Comparison of ENCODE assay signal across 15 cellular contexts in the genomic region with DNA sequence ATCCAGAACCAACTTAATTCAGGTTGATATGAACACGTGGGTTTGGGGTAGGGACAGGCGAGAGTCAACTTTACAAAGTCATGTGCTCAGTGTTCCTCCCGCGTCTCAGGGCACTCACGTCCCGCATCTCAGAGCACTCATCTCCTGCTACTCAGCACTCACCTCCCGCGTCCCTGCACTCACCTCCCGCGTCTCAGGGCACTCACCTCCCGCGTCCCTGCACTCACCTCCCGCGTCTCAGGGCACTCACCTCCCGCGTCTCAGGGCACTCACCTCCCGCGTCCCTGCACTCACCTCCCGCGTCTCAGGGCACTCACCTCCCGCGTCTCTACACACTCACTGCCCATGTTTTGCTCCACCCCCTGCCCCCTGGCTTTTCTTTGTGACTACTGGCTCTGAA. TPM values are rescaled to one million over a fixed set of nuclear protein-coding genes. Genes with fewer than 3 reads are reported as not detected.
DNase-seq lines count a peak whose midpoint lies in the region; ATAC-seq, FAIRE-seq and TF ChIP-seq lines count a peak whose summit lies in the region.
"Not testable (repeated sequence)": the region's sequence is repeated elsewhere in the genome, so short reads cannot be mapped to it uniquely, and the experiment has no call there.
"Had no signal": no experiment of that assay in that cellular context is flagged by ENCODE, and none has a peak within 500 bp of the region (broad histone marks: within the 10 kb centered on the region; RNA-seq: fewer than 3 reads in every experiment).

No MANE protein-coding gene starts in this region.

- H3K27ac Mint-ChIP-seq in activated T-cell treated with anti-CD3 and anti-CD28 coated beads, Interleukin-2, amount 50 U/mL, for 72 hours: peak overlapping the region; percentile 71
- not testable (repeated sequence) for H3K27ac Mint-ChIP-seq in chondrocyte (ENCODE audit: unreplicated experiment); natural killer cell treated with Interleukin-12 subunit alpha and Interleukin-12 subunit beta and Interleukin-15 and Interleukin-18, amount 100 ng/mL, for 72 hours

- H3K4me1 Mint-ChIP-seq in activated T-cell treated with anti-CD3 and anti-CD28 coated beads, Interleukin-2, amount 50 U/mL, for 72 hours (ENCODE audit: low read depth); chondrocyte (ENCODE audit: low read depth); natural killer cell treated with Interleukin-12 subunit alpha and Interleukin-12 subunit beta and Interleukin-15 and Interleukin-18, amount 100 ng/mL, for 72 hours (ENCODE audit: low read depth in 2 of 2): not testable (repeated sequence)

- not testable (repeated sequence) for ATAC-seq in activated T-cell treated with anti-CD3 and anti-CD28 coated beads, Interleukin-2, amount 50 U/mL, for 72 hours (replicated peaks in 1 of 2); natural killer cell treated with Interleukin-12 subunit alpha and Interleukin-12 subunit beta and Interleukin-15 and Interleukin-18, amount 100 ng/mL, for 72 hours

- H3K4me3 Mint-ChIP-seq in activated T-cell treated with anti-CD3 and anti-CD28 coated beads, Interleukin-2, amount 50 U/mL, for 72 hours; chondrocyte (ENCODE audit: unreplicated experiment); natural killer cell treated with Interleukin-12 subunit alpha and Interleukin-12 subunit beta and Interleukin-15 and Interleukin-18, amount 100 ng/mL, for 72 hours: not testable (repeated sequence)

- TF ChIP-seq CTCF in chondrocyte (IDR thresholded peaks at IDR 0.05); endothelial cell of umbilical vein (IDR thresholded peaks at IDR 0.05; ENCODE audit: extremely low read depth in 1 of 2, insufficient read depth in 1 of 2, low read depth in 1 of 2, low read length in 2 of 2); kidney (IDR thresholded peaks at IDR 0.05; ENCODE audit: borderline replicate concordance, extremely low read depth, insufficient read depth): not testable (repeated sequence)

- not testable (repeated sequence) for DNase-seq in activated T-cell treated with anti-CD3 and anti-CD28 coated beads, Interleukin-2, amount 50 U/mL, for 72 hours; endothelial cell of umbilical vein (ENCODE audit: low read depth, low spot score)
- DNase-seq in chondrocyte (ENCODE audit: low spot score): peak; percentile 54
- peak; percentile 25 for DNase-seq in kidney
- DNase-seq in natural killer cell treated with Interleukin-12 subunit alpha and Interleukin-12 subunit beta and Interleukin-15 and Interleukin-18, amount 100 ng/mL, for 72 hours (ENCODE audit: low spot score): peak; percentile 29
- DNase-seq in posterior vena cava (ENCODE audit: low spot score): peak; percentile 62

- CTCF ChIA-PET in endothelial cell of umbilical vein (lab: Charles Lee): not testable (repeated sequence)

- not testable (repeated sequence) for BruUV-seq in endothelial cell of umbilical vein (replicated peaks; lab: Mats Ljungman, UMichigan)

- intact Hi-C loops in endothelial cell of umbilical vein (cut with micrococcal nuclease); kidney (cut with DNase I); posterior vena cava (cut with DNase I): not testable (repeated sequence)

- H3K9me1 ChIP-seq in endothelial cell of umbilical vein (replicated peaks; ENCODE audit: control insufficient read depth, extremely low read depth, insufficient read depth, low read length): not testable (repeated sequence)

- H3K4me1 ChIP-seq in endothelial cell of umbilical vein (ENCODE audit: control insufficient read depth, extremely low read depth, insufficient read depth, low read length); kidney (ENCODE audit: control insufficient read depth in 1 of 2, insufficient read depth in 1 of 2, low read depth in 1 of 2, low read length in 2 of 2): not testable (repeated sequence)

- TF ChIP-seq POLR2A in endothelial cell of umbilical vein (IDR thresholded peaks at IDR 0.05; ENCODE audit: low read depth, low read length): not testable (repeated sequence)

- not testable (repeated sequence) for H3K79me2 ChIP-seq in endothelial cell of umbilical vein (ENCODE audit: control insufficient read depth, insufficient read depth, low read length)

- not testable (repeated sequence) for H4K20me1 ChIP-seq in endothelial cell of umbilical vein (replicated peaks; ENCODE audit: control insufficient read depth, extremely low read depth, insufficient read depth, low read length)

- not testable (repeated sequence) for H3K27me3 Mint-ChIP-seq in activated T-cell treated with anti-CD3 and anti-CD28 coated beads, Interleukin-2, amount 50 U/mL, for 72 hours (ENCODE audit: low read depth); chondrocyte (ENCODE audit: low read depth); natural killer cell treated with Interleukin-12 subunit alpha and Interleukin-12 subunit beta and Interleukin-15 and Interleukin-18, amount 100 ng/mL, for 72 hours

- dilution Hi-C loops in endothelial cell of umbilical vein (cut with MboI; ENCODE audit: extremely low pct_ligation_motif_present, low sequenced_read_pairs): not testable (repeated sequence)

- not testable (repeated sequence) for H3K36me3 Mint-ChIP-seq in activated T-cell treated with anti-CD3 and anti-CD28 coated beads, Interleukin-2, amount 50 U/mL, for 72 hours (ENCODE audit: insufficient read depth in 2 of 2); natural killer cell treated with Interleukin-12 subunit alpha and Interleukin-12 subunit beta and Interleukin-15 and Interleukin-18, amount 100 ng/mL, for 72 hours
- H3K36me3 Mint-ChIP-seq in chondrocyte (ENCODE audit: low read depth): peaks cover 21% of the 10 kb centered on the region

- not testable (repeated sequence) for H3K27ac ChIP-seq in endothelial cell of umbilical vein (ENCODE audit: insufficient read depth, low read depth, low read length); kidney (ENCODE audit: low read depth in 2 of 2, low read length in 2 of 2)

- not testable (repeated sequence) for H3K4me2 ChIP-seq in endothelial cell of umbilical vein (ENCODE audit: insufficient read depth, low read length)

- not testable (repeated sequence) for H3K9me3 ChIP-seq in endothelial cell of umbilical vein (replicated peaks; ENCODE audit: control insufficient read depth, insufficient read depth, low read length); kidney (ENCODE audit: control insufficient read depth in 1 of 2, low read length in 2 of 2)

- not testable (repeated sequence) for H3K27me3 ChIP-seq in endothelial cell of umbilical vein (ENCODE audit: control insufficient read depth in 2 of 2, insufficient read depth in 2 of 2, low read length in 2 of 2)

- not testable (repeated sequence) for H3K36me3 ChIP-seq in endothelial cell of umbilical vein (ENCODE audit: control insufficient read depth in 2 of 2, extremely low read depth in 1 of 2, insufficient read depth in 2 of 2, low read length in 2 of 2); kidney (ENCODE audit: control insufficient read depth in 1 of 2, insufficient read depth in 2 of 2, low read length in 2 of 2)

- H3K9ac ChIP-seq in endothelial cell of umbilical vein (replicated peaks; ENCODE audit: extremely low read depth, insufficient read depth, low read length); kidney (ENCODE audit: low read length in 2 of 2): not testable (repeated sequence)

- POLR2A ChIA-PET in endothelial cell of umbilical vein (lab: Charles Lee): not testable (repeated sequence)

- not testable (repeated sequence) for H2AFZ ChIP-seq in endothelial cell of umbilical vein (ENCODE audit: low read depth, low read length)

- peak; percentile 21 for FAIRE-seq in endothelial cell of umbilical vein (lab: Jason Lieb, UNC)
- FAIRE-seq in kidney (lab: Jason Lieb, UNC): not testable (repeated sequence)

- not testable (repeated sequence) for H3K9me3 Mint-ChIP-seq in activated T-cell treated with anti-CD3 and anti-CD28 coated beads, Interleukin-2, amount 50 U/mL, for 72 hours; chondrocyte (ENCODE audit: low read depth); natural killer cell treated with Interleukin-12 subunit alpha and Interleukin-12 subunit beta and Interleukin-15 and Interleukin-18, amount 100 ng/mL, for 72 hours

- H3K4me3 ChIP-seq in endothelial cell of umbilical vein (replicated peaks in 1 of 3; ENCODE audit: insufficient read depth in 1 of 3, low read depth in 1 of 3, low read length in 3 of 3); kidney (ENCODE audit: low read length in 2 of 2): not testable (repeated sequence)

RNA-seq across cellular contexts. Expression of gene UVSSA, which starts 25.6 kb away (rescaled TPM):
- total RNA-seq in activated T-cell treated with anti-CD3 and anti-CD28 coated beads, Interleukin-2, amount 50 U/mL, for 72 hours: 10 to 100 TPM; 23.0 to 25.8 TPM
- total RNA-seq in chondrocyte: 20.7 to 35.1 TPM (median 20.9 TPM) in 3 replicates
- 14.9 and 16.4 TPM in 2 replicates for total RNA-seq in endothelial cell of umbilical vein
- polyA plus RNA-seq in endothelial cell of umbilical vein: 7.1 and 8.1 TPM in 2 replicates
- polyA plus RNA-seq in endothelial cell of umbilical vein (2011; cell fraction: cytosol; rRNA removed): 2.5 and 3.6 TPM in 2 replicates
- polyA plus RNA-seq in endothelial cell of umbilical vein (2011; cell fraction: nucleus; rRNA removed): 34.2 and 37.8 TPM in 2 replicates
- polyA plus RNA-seq in endothelial cell of umbilical vein (2012): 4.1 and 4.2 TPM in 2 replicates
- 7.7 and 7.9 TPM in 2 replicates for polyA minus RNA-seq in endothelial cell of umbilical vein
- polyA minus RNA-seq in endothelial cell of umbilical vein (2011; cell fraction: cytosol; rRNA and poly(A)+ RNA removed): 3.7 TPM
- polyA minus RNA-seq in endothelial cell of umbilical vein (2011; cell fraction: nucleus; rRNA and poly(A)+ RNA removed): 11.8 and 15.1 TPM in 2 replicates
- total RNA-seq in kidney: 32.5 TPM
- polyA plus RNA-seq in kidney (ENCODE audit: insufficient read depth, low read depth, low replicate concordance): 5.2 TPM
- total RNA-seq in natural killer cell treated with Interleukin-12 subunit alpha and Interleukin-12 subunit beta and Interleukin-15 and Interleukin-18, amount 100 ng/mL, for 72 hours: 10 to 100 TPM; 19.6 to 25.1 TPM
- 10 to 100 TPM; 14.3 to 14.7 TPM for total RNA-seq in posterior vena cava

RNA-seq across cellular contexts. Expression of gene NKX1-1, which starts 33.7 kb away (rescaled TPM):
- not detected for total RNA-seq in activated T-cell treated with anti-CD3 and anti-CD28 coated beads, Interleukin-2, amount 50 U/mL, for 72 hours
- total RNA-seq in chondrocyte: not detected in 3 replicates
- total RNA-seq in endothelial cell of umbilical vein: not detected in 2 replicates
- not detected in 2 replicates for polyA plus RNA-seq in endothelial cell of umbilical vein
- not detected in 2 replicates for polyA plus RNA-seq in endothelial cell of umbilical vein (2011; cell fraction: cytosol; rRNA removed)
- polyA plus RNA-seq in endothelial cell of umbilical vein (2011; cell fraction: nucleus; rRNA removed): not detected in 2 replicates
- polyA plus RNA-seq in endothelial cell of umbilical vein (2012): not detected in 2 replicates
- not detected in 2 replicates for polyA minus RNA-seq in endothelial cell of umbilical vein
- polyA minus RNA-seq in endothelial cell of umbilical vein (2011; cell fraction: cytosol; rRNA and poly(A)+ RNA removed): not detected
- polyA minus RNA-seq in endothelial cell of umbilical vein (2011; cell fraction: nucleus; rRNA and poly(A)+ RNA removed): not detected in 2 replicates
- not detected for total RNA-seq in kidney
- not detected for polyA plus RNA-seq in kidney (ENCODE audit: insufficient read depth, low read depth, low replicate concordance)
- not detected for total RNA-seq in natural killer cell treated with Interleukin-12 subunit alpha and Interleukin-12 subunit beta and Interleukin-15 and Interleukin-18, amount 100 ng/mL, for 72 hours
- not detected for total RNA-seq in posterior vena cava
- total RNA-seq: A673; CD4-positive, alpha-beta memory T cell; CD4-positive, CD25-positive, alpha-beta regulatory T cell; CD8-positive, alpha-beta memory T cell; Daoy; G401; GM12878 had no signal
- polyA plus RNA-seq: AG04450; CD14-positive monocyte; CD4-positive, alpha-beta memory T cell; CD4-positive, CD25-positive, alpha-beta regulatory T cell; CD8-positive, alpha-beta memory T cell; GM12878 had no signal
